Comparison of ENCODE assay signal across 17 cellular contexts in the genomic region with DNA sequence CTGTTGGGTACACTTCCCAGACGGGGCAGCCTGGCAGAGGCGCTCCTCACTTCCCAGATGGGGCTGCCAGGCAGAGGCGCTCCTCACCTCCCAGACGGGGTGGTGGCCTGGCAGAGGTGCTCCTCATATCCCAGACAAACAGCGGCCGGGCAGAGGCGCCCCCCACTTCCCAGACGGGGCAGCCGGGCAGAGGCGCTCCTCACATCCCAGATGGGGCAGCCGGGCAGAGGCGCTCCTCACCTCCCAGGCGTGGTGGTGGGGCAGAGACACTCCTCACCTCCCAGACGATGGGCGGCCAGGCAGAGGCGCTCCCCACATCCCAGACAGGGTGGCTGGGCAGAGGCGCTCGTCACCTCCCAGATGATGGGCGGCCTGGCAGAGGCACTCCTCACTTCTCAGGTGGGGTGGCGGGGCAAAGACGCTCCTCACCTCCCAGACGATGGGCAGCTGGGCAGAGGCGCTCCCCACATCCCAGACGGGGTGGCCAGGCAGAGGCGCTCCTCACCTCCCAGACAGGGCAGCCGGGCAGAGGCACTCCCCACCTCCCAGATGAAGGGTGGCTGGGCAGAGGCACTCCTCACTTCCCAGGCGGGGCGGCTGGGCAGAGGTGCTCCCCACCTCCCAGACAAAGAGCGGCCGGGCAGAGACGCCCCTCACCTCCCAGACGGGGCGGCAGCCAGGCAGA. TPM values are rescaled to one million over a fixed set of nuclear protein-coding genes. Genes with fewer than 3 reads are reported as not detected.
DNase-seq lines count a peak whose midpoint lies in the region; ATAC-seq, FAIRE-seq and TF ChIP-seq lines count a peak whose summit lies in the region.
"Not testable (repeated sequence)": the region's sequence is repeated elsewhere in the genome, so short reads cannot be mapped to it uniquely, and the experiment has no call there.
"Had no signal": no experiment of that assay in that cellular context is flagged by ENCODE, and none has a peak within 500 bp of the region (broad histone marks: within the 10 kb centered on the region; RNA-seq: fewer than 3 reads in every experiment).

No MANE protein-coding gene starts in this region.

- ATAC-seq in Right ventricle myocardium inferior; Right ventricle myocardium superior (ENCODE audit: poor library complexity); lower lobe of right lung; upper lobe of right lung: not testable (repeated sequence)

- H3K36me3 Mint-ChIP-seq in glutamatergic neuron (ENCODE audit: unreplicated experiment): not testable (repeated sequence)

- H3K9ac ChIP-seq in kidney (ENCODE audit: low read length in 2 of 2): not testable (repeated sequence)

- not testable (repeated sequence) for H3K4me1 Mint-ChIP-seq in glutamatergic neuron (ENCODE audit: low read depth, unreplicated experiment)

- H3K36me3 ChIP-seq in kidney (ENCODE audit: control insufficient read depth in 1 of 2, insufficient read depth in 2 of 2, low read length in 2 of 2); lower lobe of right lung; upper lobe of right lung: not testable (repeated sequence)

- not testable (repeated sequence) for FAIRE-seq in kidney (lab: Jason Lieb, UNC)

- not testable (repeated sequence) for H3K9me3 Mint-ChIP-seq in glutamatergic neuron (ENCODE audit: unreplicated experiment)

- intact Hi-C loops in Right ventricle myocardium inferior (cut with DNase I); Right ventricle myocardium superior (cut with DNase I); kidney (cut with DNase I); lower lobe of right lung (cut with DNase I); upper lobe of right lung (cut with DNase I): not testable (repeated sequence)

- H3K4me3 ChIP-seq in kidney (ENCODE audit: low read length in 2 of 2); lower lobe of right lung; upper lobe of right lung: not testable (repeated sequence)

- H3K27ac Mint-ChIP-seq in glutamatergic neuron (ENCODE audit: unreplicated experiment): peak overlapping the region; percentile 66

- H3K27ac ChIP-seq in kidney (ENCODE audit: low read depth in 2 of 2, low read length in 2 of 2); lower lobe of right lung; upper lobe of right lung: not testable (repeated sequence)

- H3K4me1 ChIP-seq in kidney (ENCODE audit: control insufficient read depth in 1 of 2, insufficient read depth in 1 of 2, low read depth in 1 of 2, low read length in 2 of 2); lower lobe of right lung; upper lobe of right lung: not testable (repeated sequence)

- not testable (repeated sequence) for H3K9me3 ChIP-seq in kidney (ENCODE audit: control insufficient read depth in 1 of 2, low read length in 2 of 2); lower lobe of right lung; upper lobe of right lung

- not testable (repeated sequence) for H3K4me3 Mint-ChIP-seq in glutamatergic neuron (ENCODE audit: unreplicated experiment)

- TF ChIP-seq CTCF in glutamatergic neuron (IDR thresholded peaks at IDR 0.05; ENCODE audit: partially characterized antibody, unreplicated experiment); kidney (IDR thresholded peaks at IDR 0.05; ENCODE audit: borderline replicate concordance, extremely low read depth, insufficient read depth); lower lobe of right lung (IDR thresholded peaks at IDR 0.05); upper lobe of right lung (IDR thresholded peaks at IDR 0.05): not testable (repeated sequence)

- not testable (repeated sequence) for DNase-seq in glutamatergic neuron
- peak; percentile 50 for DNase-seq in Right ventricle myocardium inferior (ENCODE audit: missing footprints)
- peak; percentile 38 for DNase-seq in Right ventricle myocardium superior
- DNase-seq in kidney: peak; percentile 55
- DNase-seq in lower lobe of right lung: peak; percentile 37
- peak; percentile 54 for DNase-seq in upper lobe of right lung

- H3K27me3 Mint-ChIP-seq in glutamatergic neuron (ENCODE audit: unreplicated experiment): not testable (repeated sequence)

- H3K27me3 ChIP-seq in lower lobe of right lung (ENCODE audit: low read depth); upper lobe of right lung: not testable (repeated sequence)

RNA-seq across cellular contexts. Expression of a gene that starts 19.7 kb away (rescaled TPM):
- total RNA-seq in glutamatergic neuron (ENCODE audit: unreplicated experiment) (36.2 TPM), Right ventricle myocardium inferior (0.92 TPM), Right ventricle myocardium superior (0.83 TPM), kidney (3.7 TPM), lower lobe of right lung (0.30 TPM), upper lobe of right lung (0.67 TPM)
- not detected for polyA plus RNA-seq in kidney (ENCODE audit: insufficient read depth, low read depth, low replicate concordance)
- total RNA-seq: A172; Caco-2; Calu3; CD4-positive, alpha-beta memory T cell; CD4-positive, alpha-beta T cell; CD4-positive, CD25-positive, alpha-beta regulatory T cell; CD8-positive, alpha-beta memory T cell; CD8-positive, alpha-beta T cell had no signal
- polyA plus RNA-seq: A549; AG04450; BJ; CD4-positive, alpha-beta memory T cell; CD4-positive, CD25-positive, alpha-beta regulatory T cell; CD8-positive, alpha-beta memory T cell had no signal
